Comparison of ENCODE assay signal across 16 cellular contexts in the genomic region with DNA sequence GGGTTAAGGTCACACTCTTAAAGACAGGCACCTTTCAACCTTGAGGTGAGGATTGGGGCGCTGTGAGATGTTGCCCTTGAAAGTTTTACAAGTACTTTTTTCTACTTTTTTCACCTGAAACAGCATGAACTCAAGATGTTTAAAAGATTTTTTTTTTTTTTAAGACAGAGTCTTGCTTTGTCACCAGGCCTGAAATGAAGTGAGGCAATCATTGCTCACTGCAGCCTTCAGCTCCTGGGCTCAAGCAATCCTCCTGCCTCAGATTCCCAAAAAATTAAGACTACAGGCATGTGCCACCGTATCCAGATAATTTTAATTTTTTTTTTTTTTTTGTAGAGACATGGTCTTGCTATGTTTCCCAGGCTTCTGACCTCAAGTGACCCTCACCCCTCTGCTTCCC.
DNase-seq lines count a peak whose midpoint lies in the region; ATAC-seq and TF ChIP-seq lines count a peak whose summit lies in the region.
"Had no signal": no experiment of that assay in that cellular context is flagged by ENCODE, and none has a peak within 500 bp of the region (broad histone marks: within the 10 kb centered on the region; RNA-seq: fewer than 3 reads in every experiment).

No MANE protein-coding gene starts in this region.

- no peaks in the 10 kb centered on the region for H3K9me1 ChIP-seq in IMR-90 (ENCODE audit: insufficient read depth, low read length)

- H3K4me2 ChIP-seq in IMR-90 (ENCODE audit: low read depth, low read length) (peak overlapping the region; percentile 74; the same call in 1 of the 2 replicates), fibroblast of lung (ENCODE audit: extremely low read depth, insufficient read depth, low read length) (no peak overlapping the region)

- peak overlapping the region; percentile 77; the same call in 1 of the 2 replicates for H2BK120ac ChIP-seq in IMR-90 (ENCODE audit: low read depth, low read length)

- no peak overlapping the region for H2BK15ac ChIP-seq in IMR-90 (ENCODE audit: low read depth, low read length)

- H2BK20ac ChIP-seq in IMR-90 (ENCODE audit: low read depth, low read length): peak overlapping the region; percentile 61; the same call in 1 of the 2 replicates

- peak overlapping the region; percentile 74; the same call in 1 of the 2 replicates for H3K14ac ChIP-seq in IMR-90 (replicated peaks; ENCODE audit: low read depth, low read length)

- CTCF ChIA-PET in IMR-90 (lab: Yijun Ruan, JAX): interaction anchor here (0.6 kb wide), 4 partner anchors 9 to 442 kb away, joined by 3 to 5 read pairs (median 3); no protein-coding TSS in a partner anchor

- H2BK5ac ChIP-seq in IMR-90 (ENCODE audit: low read depth, low read length, poor library complexity, severe bottlenecking): peak overlapping the region; percentile 87

- H3K4ac ChIP-seq in IMR-90 (ENCODE audit: low read depth, low read length): peak overlapping the region; percentile 66

- H4K91ac ChIP-seq in IMR-90 (ENCODE audit: insufficient read depth, low read depth, low read length): no peak overlapping the region

- H3K9ac ChIP-seq in IMR-90 (ENCODE audit: low read depth, low read length) (peak overlapping the region; percentile 29; the same call in 1 of the 2 replicates), fibroblast of lung (ENCODE audit: insufficient read depth, low read length) (no peak overlapping the region)

- H3K9me3 ChIP-seq in heart right ventricle (peaks cover 0 to 15% (median 0%) of the 10 kb centered on the region in 11 donors), IMR-90 (ENCODE audit: control insufficient read depth, insufficient read depth, low read length) (no peaks in the 10 kb centered on the region), fibroblast of lung (ENCODE audit: control insufficient read depth, insufficient read depth, low read depth, low read length) (no peaks in the 10 kb centered on the region)

- H4K20me1 ChIP-seq in IMR-90 (ENCODE audit: insufficient read depth, low read length): no peaks in the 10 kb centered on the region
- no peaks in the 10 kb centered on the region for H4K20me1 ChIP-seq in fibroblast of lung (ENCODE audit: control insufficient read depth, extremely low read depth, insufficient read depth, low read length)

- DNase-seq in left ventricle myocardium superior (no peak), heart right ventricle (no peak), IMR-90 (peak; percentile 54), fibroblast of lung (ENCODE audit: low read depth in 2 of 2) (peak in 1 of 2 donors; percentile 21), posterior vena cava (ENCODE audit: low spot score) (no peak), COLO668 (lab: John Stamatoyannopoulos, UW; ENCODE audit: unreplicated experiment) (no peak), GM19238 (ENCODE audit: insufficient read length, low spot score) (no peak)
- DNase-seq in stimulated activated CD4-positive, alpha-beta T cell treated with anti-CD3 and anti-CD28 coated beads, Interleukin-2, amount 100 ng/mL, for 24 hours: no peak
- DNase-seq: 8988T; ACHN; C1 segment of cervical spinal cord; CD4-positive, alpha-beta T cell; GOT3; H9; HFFc6 had no signal

- H3K4me1 ChIP-seq in heart right ventricle (no peaks in the 10 kb centered on the region), IMR-90 (ENCODE audit: control insufficient read depth, insufficient read depth, low read length) (peaks cover 5% of the 10 kb centered on the region), fibroblast of lung (ENCODE audit: control insufficient read depth, extremely low read depth, insufficient read depth, low read length) (no peaks in the 10 kb centered on the region)

- POLR2A ChIA-PET in IMR-90 (lab: Charles Lee; ENCODE audit: unreplicated experiment): interaction anchor here (0.6 kb wide), 1 partner anchor 29 kb away, joined by 3 read pairs; no protein-coding TSS in a partner anchor

- ATAC-seq in left ventricle myocardium superior (peak; percentile 36), heart right ventricle (no peak), IMR-90 (ENCODE audit: low read depth) (no peak)
- ATAC-seq: K562 had no signal

- H3K18ac ChIP-seq in IMR-90 (ENCODE audit: low read depth, low read length): peak overlapping the region; percentile 97; the same call in 1 of the 2 replicates

- H3K27me3 ChIP-seq in heart right ventricle: no peaks in the 10 kb centered on the region
- no peaks in the 10 kb centered on the region for H3K27me3 ChIP-seq in IMR-90 (ENCODE audit: control insufficient read depth, insufficient read depth, low read length)
- no peaks in the 10 kb centered on the region for H3K27me3 ChIP-seq in fibroblast of lung (ENCODE audit: control insufficient read depth, insufficient read depth, low read length)

- 34 to 38% methylated on average over 2 of the region's 2 CpGs for WGBS in heart right ventricle, 2 donors
- no CpG with 5 or more reads among the region's 2 CpGs for WGBS in IMR-90 (ENCODE audit: extremely low coverage in 2 of 2, insufficient read length in 1 of 2), 2 experiments

- H3K23ac ChIP-seq in IMR-90 (ENCODE audit: low read depth, low read length): no peak overlapping the region

- H2AFZ ChIP-seq in IMR-90 (replicated peaks; ENCODE audit: low read length, poor library complexity): no peak overlapping the region
- no peak overlapping the region for H2AFZ ChIP-seq in fibroblast of lung (ENCODE audit: low read length)

- TF ChIP-seq CTCF in heart right ventricle (IDR thresholded peaks at IDR 0.05) (no peak), IMR-90 (conservative IDR thresholded peaks at IDR 0.05; ENCODE audit: low read depth, low read length) (no peak), fibroblast of lung (conservative IDR thresholded peaks at IDR 0.05 in 1 of 2, IDR thresholded peaks at IDR 0.05 in 1 of 2; ENCODE audit: low read depth in 1 of 2, low read length in 2 of 2) (no peak)

- H3K56ac ChIP-seq in IMR-90 (ENCODE audit: extremely low read depth, insufficient read depth, low read length): 0 out of 2 replicates have a peak overlapping the region, but pooled peaks have one; percentile 35

- H3K36me3 ChIP-seq in heart right ventricle (no peaks in the 10 kb centered on the region), IMR-90 (ENCODE audit: control insufficient read depth, insufficient read depth, low read length) (no peaks in the 10 kb centered on the region), fibroblast of lung (ENCODE audit: control insufficient read depth, insufficient read depth, low read length) (no peaks in the 10 kb centered on the region)

- H4K8ac ChIP-seq in IMR-90 (ENCODE audit: low read depth in 2 of 2, low read length in 2 of 2): peak overlapping the region in 1 of 2 experiments; percentile 18; a peak in 2 of 4 replicates

- peak overlapping the region; percentile 86; the same call in 1 of the 2 replicates for H4K5ac ChIP-seq in IMR-90 (ENCODE audit: low read depth, low read length)

- in situ Hi-C loops in IMR-90 (cut with MboI; ENCODE audit: low sequenced_read_pairs): no loop called here

- dilution Hi-C loops in IMR-90 (cut with HindIII; ENCODE audit: low sequenced_read_pairs, unreplicated experiment): no loop called here

- intact Hi-C loops in left ventricle myocardium superior (cut with micrococcal nuclease): no loop called here
- intact Hi-C loops in heart right ventricle (cut with DNase I): no loop called here
- intact Hi-C loops in IMR-90 (cut with micrococcal nuclease): no loop called here
- intact Hi-C loops in posterior vena cava (cut with DNase I): no loop called here

- H3K27ac ChIP-seq in heart right ventricle (peak overlapping the region in 2 of 10 donors; percentile 6 to 30), IMR-90 (ENCODE audit: insufficient read depth, low read length) (peak overlapping the region; percentile 59), fibroblast of lung (ENCODE audit: insufficient read depth, low read length) (peak overlapping the region; percentile 27)

- no TSS peak for BruUV-seq in IMR-90 (replicated peaks; lab: Mats Ljungman, UMichigan)

- no peak for TF ChIP-seq POLR2A in IMR-90 (IDR thresholded peaks at IDR 0.05; ENCODE audit: low read depth, low read length)

- H3K4me3 ChIP-seq in heart right ventricle (no peak overlapping the region), IMR-90 (ENCODE audit: insufficient read depth, low read depth, low read length) (no peak overlapping the region), fibroblast of lung (replicated peaks in 1 of 4; ENCODE audit: control extremely low read depth in 1 of 4, insufficient read depth in 1 of 4, low read depth in 3 of 4, low read length in 4 of 4) (no peak overlapping the region)
- H3K4me3 ChIP-seq: K562 had no signal

- no peak overlapping the region for H2AK9ac ChIP-seq in IMR-90 (replicated peaks; ENCODE audit: low read depth, low read length, poor library complexity)

- no peaks in the 10 kb centered on the region for H3K79me2 ChIP-seq in fibroblast of lung (ENCODE audit: control insufficient read depth, insufficient read depth, low read length)

- TF ChIP-seq RAD21 in IMR-90 (IDR thresholded peaks at IDR 0.05; ENCODE audit: low read length): no peak

- peak overlapping the region; percentile 20; the same call in 1 of the 2 replicates for H2AK5ac ChIP-seq in IMR-90 (ENCODE audit: low read depth, low read length)

- H3K79me1 ChIP-seq in IMR-90 (ENCODE audit: low read depth in 1 of 2, low read length in 2 of 2): no peaks in the 10 kb centered on the region

TF ChIP-seq in IMR-90, 13 proteins besides CTCF, POLR2A, EP300 and RAD21:
- TF ChIP-seq CEBPB (IDR thresholded peaks at IDR 0.05; ENCODE audit: low read depth, low read length) (peak; percentile 79), SMC3 (IDR thresholded peaks at IDR 0.05; ENCODE audit: low read depth, low read length) (no peak)
TF ChIP-seq in IMR-90: peak in this region for 1.
